ENCODE assay signal across 8 cellular contexts in genomic region chr13:19782049-19782726, GRCh38. TPM values are rescaled to one million over a fixed set of nuclear protein-coding genes. Genes with fewer than 3 reads are reported as not detected.
DNase-seq lines count a peak whose midpoint lies in the region; ATAC-seq and TF ChIP-seq lines count a peak whose summit lies in the region.

No MANE protein-coding gene starts in this region.

- peaks cover 9% of the 10 kb centered on the region for H3K27me3 Mint-ChIP-seq in endothelial cell (ENCODE audit: unreplicated experiment)

- peak overlapping the region; percentile 90 for H3K27ac Mint-ChIP-seq in endothelial cell (ENCODE audit: unreplicated experiment)

- H3K4me3 Mint-ChIP-seq in endothelial cell (ENCODE audit: unreplicated experiment), result peak overlapping the region; percentile 95

- peaks cover 12% of the 10 kb centered on the region for H3K36me3 Mint-ChIP-seq in endothelial cell (ENCODE audit: low read depth, unreplicated experiment)

- TF ChIP-seq POLR2A in GM15510 (IDR thresholded peaks at IDR 0.05; ENCODE audit: borderline replicate concordance, extremely low read depth, insufficient read length), result peak; percentile 46

- no peaks in the 10 kb centered on the region for H3K4me1 Mint-ChIP-seq in endothelial cell (ENCODE audit: unreplicated experiment)

- DNase-seq in NCI-H2227 treated with DMSO at 0.1 percent for 48 hours (lab: John Stamatoyannopoulos, UW) (peak; percentile 48), endothelial cell (ENCODE audit: low spot score) (peak; percentile 61), middle frontal gyrus (ENCODE audit: extremely low spot score, low spot score) (peak; percentile 4), NCI-H2107 treated with DMSO at 0.1 percent for 48 hours (lab: John Stamatoyannopoulos, UW; ENCODE audit: unreplicated experiment) (no peak)
- peak; percentile 80 for DNase-seq in activated CD8-positive, alpha-beta memory T cell treated with anti-CD3 and anti-CD28 coated beads, Interleukin-2, amount 50 U/mL, for 48 hours
- peak; percentile 35 to 45 for DNase-seq in stimulated activated CD8-positive, alpha-beta memory T cell treated with anti-CD3 and anti-CD28 coated beads, Interleukin-2, amount 100 ng/mL, for 48 hours (ENCODE audit: low read depth in 2 of 2)

- TF ChIP-seq CTCF in endothelial cell (IDR thresholded peaks at IDR 0.05; ENCODE audit: unreplicated experiment), result no peak

- no peaks in the 10 kb centered on the region for H3K9me3 Mint-ChIP-seq in endothelial cell (ENCODE audit: unreplicated experiment)

- peak; percentile 37 for ATAC-seq in HG02678 (IDR thresholded peaks at IDR 0.05; ENCODE audit: unreplicated experiment)

RNA-seq across cellular contexts. Expression of gene PSPC1, which starts 0.6 kb away (rescaled TPM):
- total RNA-seq in endothelial cell (ENCODE audit: unreplicated experiment), result 50.1 TPM
